9 cellular contexts compared by ENCODE assay signal in the genomic region with DNA sequence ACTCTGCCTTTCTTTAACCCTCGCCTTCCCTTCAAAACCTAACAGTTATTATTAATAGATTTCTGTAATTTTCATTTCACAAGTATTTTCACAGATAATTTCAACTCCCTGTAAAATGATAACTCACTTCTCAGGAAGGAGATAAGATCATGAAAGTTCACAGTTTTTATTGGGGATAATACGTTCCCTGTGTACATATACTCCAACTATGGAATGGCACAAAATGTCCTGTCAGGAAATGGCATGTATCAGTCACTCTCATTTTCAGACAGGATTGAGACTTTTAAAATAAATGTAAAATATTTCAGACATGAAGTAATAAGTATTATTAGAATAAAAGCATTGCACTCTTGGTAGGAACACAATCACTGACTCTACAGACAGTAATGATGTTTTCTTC. TPM values are rescaled to one million over a fixed set of nuclear protein-coding genes. Genes with fewer than 3 reads are reported as not detected.
DNase-seq lines count a peak whose midpoint lies in the region; ATAC-seq, FAIRE-seq and TF ChIP-seq lines count a peak whose summit lies in the region.
"Had no signal": no experiment of that assay in that cellular context is flagged by ENCODE, and none has a peak within 500 bp of the region (broad histone marks: within the 10 kb centered on the region; RNA-seq: fewer than 3 reads in every experiment).

No MANE protein-coding gene starts in this region.

- 56 to 66% methylated on average over 2 of the region's 2 CpGs for WGBS in pancreas, 2 donors

- no peak for DNase-seq in Calu3
- DNase-seq in Peyer's patch = no peak
- no peak for DNase-seq in epithelial cell of prostate (ENCODE audit: low read depth, low spot score)
- DNase-seq in pancreas = no peak
- no peak for DNase-seq in cortex of kidney (lab: John Stamatoyannopoulos, UW)
- DNase-seq: stimulated activated CD4-positive, alpha-beta T cell treated with anti-CD3 and anti-CD28 coated beads, Interleukin-2, amount 100 ng/mL, for 24 hours had no signal

- H3K9me3 Mint-ChIP-seq in Calu3 (ENCODE audit: low read depth, unreplicated experiment) = peaks cover 12% of the 10 kb centered on the region

- peak overlapping the region; percentile 99 for H3K27ac Mint-ChIP-seq in Calu3 (ENCODE audit: unreplicated experiment)

- peaks cover 21% of the 10 kb centered on the region for H3K4me1 Mint-ChIP-seq in Calu3 (ENCODE audit: low read depth, unreplicated experiment)

- intact Hi-C loops in Calu3 (cut with micrococcal nuclease; ENCODE audit: unreplicated experiment) = loop anchor here (5.0 kb wide), 1 partner anchor 40 kb away; a partner anchor contains a TSS
- intact Hi-C loops in pancreas (cut with DNase I) = no loop called here

- ATAC-seq in pancreas (no peak), GM19035 (IDR thresholded peaks at IDR 0.05; ENCODE audit: unreplicated experiment) (no peak), HG02973 (IDR thresholded peaks at IDR 0.05; ENCODE audit: unreplicated experiment) (no peak), GM21423 (IDR thresholded peaks at IDR 0.05; ENCODE audit: unreplicated experiment) (no peak)

- H3K9me3 ChIP-seq in Peyer's patch = peaks cover 0 to 30% (median 2%) of the 10 kb centered on the region in 4 donors
- H3K9me3 ChIP-seq in pancreas = no peaks in the 10 kb centered on the region

- no peak for FAIRE-seq in pancreas (lab: Jason Lieb, UNC)

- CTCF ChIA-PET in Calu3 (lab: Charles Lee) = interaction anchor here (1.3 kb wide), 1 partner anchor 27 kb away, joined by 5 read pairs; a partner anchor contains a TSS

- TF ChIP-seq CTCF in Calu3 (IDR thresholded peaks at IDR 0.05; ENCODE audit: unreplicated experiment) (no peak), Peyer's patch (IDR thresholded peaks at IDR 0.05) (no peak), pancreas (IDR thresholded peaks at IDR 0.05) (no peak)

- H3K4me3 Mint-ChIP-seq in Calu3 (ENCODE audit: low read depth, unreplicated experiment) = peak overlapping the region; percentile 91

- H3K4me3 ChIP-seq in Peyer's patch (peak overlapping the region in 1 of 4 donors; percentile 92), pancreas (peak overlapping the region in 2 of 4 donors; percentile 76 to 85)

- peaks cover 38% of the 10 kb centered on the region for H3K36me3 Mint-ChIP-seq in Calu3 (ENCODE audit: insufficient read depth, unreplicated experiment)

- no peak for TF ChIP-seq POLR2A in Peyer's patch (IDR thresholded peaks at IDR 0.05)

- H3K27ac ChIP-seq in Peyer's patch (peak overlapping the region in 3 of 4 donors; percentile 92 to 96 (median 92)), epithelial cell of prostate (peak overlapping the region; percentile 61), pancreas (peak overlapping the region; percentile 25 to 92 (median 49))

- no TSS peak for BruUV-seq in Calu3 (replicated peaks; lab: Mats Ljungman, UMichigan)

- peaks cover 0 to 10% (median 0%) of the 10 kb centered on the region in 3 donors for H3K36me3 ChIP-seq in Peyer's patch
- peaks cover 0 to 5% (median 0%) of the 10 kb centered on the region in 3 donors for H3K36me3 ChIP-seq in pancreas

- H3K4me1 ChIP-seq in Peyer's patch (peaks cover 0 to 10% (median 0%) of the 10 kb centered on the region in 4 donors), pancreas (peaks cover 3 to 5% (median 3%) of the 10 kb centered on the region in 3 donors)

- H3K27me3 ChIP-seq in Peyer's patch (no peaks in the 10 kb centered on the region), pancreas (no peaks in the 10 kb centered on the region)

- H3K27me3 Mint-ChIP-seq in Calu3 (ENCODE audit: unreplicated experiment) = no peaks in the 10 kb centered on the region

RNA-seq across cellular contexts. Expression of a gene that starts 0.9 kb away (rescaled TPM):
- 11.7 and 16.3 TPM in 2 replicates for total RNA-seq in Calu3 (2022)
- total RNA-seq in Peyer's patch = 10 to 100 TPM in 2 of 4 donors, 1 to 10 TPM in 2; 3.0 to 67.7 (median 9.9) TPM
- total RNA-seq in pancreas = 1 to 10 TPM; 2.1 to 3.2 (median 2.5) TPM
- 10 to 100 TPM in 1 of 2 donors, 1 to 10 TPM in 1; 9.3 to 14.7 TPM for polyA plus RNA-seq in pancreas

RNA-seq across cellular contexts. Expression of a gene that starts 0.9 kb away (rescaled TPM):
- total RNA-seq in Calu3 (2022) (7.2 and 7.7 TPM in 2 replicates), Peyer's patch (1 to 10 TPM in 3 of 4 donors, under 1 TPM in 1; 0.53 to 6.6 (median 3.6) TPM), pancreas (1 to 10 TPM in 5 of 6 donors, under 1 TPM in 1; 0.60 to 1.4 (median 1.1) TPM)
- 1 to 10 TPM; 1.3 to 4.1 TPM for polyA plus RNA-seq in pancreas

RNA-seq across cellular contexts. Expression of a gene that starts 11.3 kb away (rescaled TPM):
- total RNA-seq in Calu3 (2022) = 6.2 and 6.5 TPM in 2 replicates
- total RNA-seq in Peyer's patch = 10 to 100 TPM in 1 of 4 donors, 1 to 10 TPM in 3; 2.1 to 10.7 (median 3.7) TPM
- 1 to 10 TPM; 1.9 to 4.6 (median 2.5) TPM for total RNA-seq in pancreas
- 1 to 10 TPM; 1.1 to 3.3 TPM for polyA plus RNA-seq in pancreas

RNA-seq across cellular contexts. Expression of a gene that starts 27.2 kb away (rescaled TPM):
- total RNA-seq in Calu3 (2022) = 20.3 and 23.0 TPM in 2 replicates
- total RNA-seq in Peyer's patch = 10 to 100 TPM; 10.7 to 47.9 (median 20.7) TPM
- 1 to 10 TPM; 3.5 to 8.7 (median 5.1) TPM for total RNA-seq in pancreas
- 1 to 10 TPM; 3.7 to 5.2 TPM for polyA plus RNA-seq in pancreas

RNA-seq across cellular contexts. Expression of a gene that starts 42.1 kb away (rescaled TPM):
- total RNA-seq in Calu3 (2022) (8.5 and 9.0 TPM in 2 replicates), Peyer's patch (1 to 10 TPM; 1.8 to 7.4 (median 5.2) TPM), pancreas (1 to 10 TPM; 1.3 to 4.1 (median 1.5) TPM)
- 1 to 10 TPM in 1 of 2 donors, under 1 TPM in 1; 0.76 to 1.4 TPM for polyA plus RNA-seq in pancreas
